1 cellular context compared by ENCODE assay signal in genomic region chr3:126711361-126711760, GRCh38.
TF ChIP-seq lines count a peak whose summit lies in the region.

No MANE protein-coding gene starts in this region.

TF ChIP-seq in IMR-90, 13 proteins besides CTCF, POLR2A, EP300 and RAD21:
- TF ChIP-seq RCOR1 (IDR thresholded peaks at IDR 0.05; ENCODE audit: insufficient replicate concordance, low read length): no peak
- no peak for TF ChIP-seq CHD1 (IDR thresholded peaks at IDR 0.05; ENCODE audit: low read depth, low read length)
- TF ChIP-seq, protein P1, sequence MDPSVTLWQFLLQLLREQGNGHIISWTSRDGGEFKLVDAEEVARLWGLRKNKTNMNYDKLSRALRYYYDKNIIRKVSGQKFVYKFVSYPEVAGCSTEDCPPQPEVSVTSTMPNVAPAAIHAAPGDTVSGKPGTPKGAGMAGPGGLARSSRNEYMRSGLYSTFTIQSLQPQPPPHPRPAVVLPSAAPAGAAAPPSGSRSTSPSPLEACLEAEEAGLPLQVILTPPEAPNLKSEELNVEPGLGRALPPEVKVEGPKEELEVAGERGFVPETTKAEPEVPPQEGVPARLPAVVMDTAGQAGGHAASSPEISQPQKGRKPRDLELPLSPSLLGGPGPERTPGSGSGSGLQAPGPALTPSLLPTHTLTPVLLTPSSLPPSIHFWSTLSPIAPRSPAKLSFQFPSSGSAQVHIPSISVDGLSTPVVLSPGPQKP (IDR thresholded peaks at IDR 0.05; ENCODE audit: borderline replicate concordance, low read depth, low read length): no peak
- TF ChIP-seq MXI1 (IDR thresholded peaks at IDR 0.05; ENCODE audit: borderline replicate concordance, low read depth, low read length): no peak
- TF ChIP-seq FOS (IDR thresholded peaks at IDR 0.05; ENCODE audit: low read depth, low read length): no peak
- no peak for TF ChIP-seq CEBPB (IDR thresholded peaks at IDR 0.05; ENCODE audit: low read depth, low read length)
- TF ChIP-seq MAZ (IDR thresholded peaks at IDR 0.05; ENCODE audit: borderline replicate concordance, low read depth, low read length): no peak
- no peak for TF ChIP-seq RFX5 (IDR thresholded peaks at IDR 0.05; ENCODE audit: low read depth, low read length)
- no peak for TF ChIP-seq BHLHE40 (IDR thresholded peaks at IDR 0.05; ENCODE audit: low read depth, low read length)
- no peak for TF ChIP-seq MAFK (IDR thresholded peaks at IDR 0.05; ENCODE audit: low read depth, low read length)
- TF ChIP-seq, protein P2, sequence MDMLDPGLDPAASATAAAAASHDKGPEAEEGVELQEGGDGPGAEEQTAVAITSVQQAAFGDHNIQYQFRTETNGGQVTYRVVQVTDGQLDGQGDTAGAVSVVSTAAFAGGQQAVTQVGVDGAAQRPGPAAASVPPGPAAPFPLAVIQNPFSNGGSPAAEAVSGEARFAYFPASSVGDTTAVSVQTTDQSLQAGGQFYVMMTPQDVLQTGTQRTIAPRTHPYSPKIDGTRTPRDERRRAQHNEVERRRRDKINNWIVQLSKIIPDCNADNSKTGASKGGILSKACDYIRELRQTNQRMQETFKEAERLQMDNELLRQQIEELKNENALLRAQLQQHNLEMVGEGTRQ (IDR thresholded peaks at IDR 0.05; ENCODE audit: low read depth, low read length): no peak
- no peak for TF ChIP-seq SMC3 (IDR thresholded peaks at IDR 0.05; ENCODE audit: low read depth, low read length)
- no peak for TF ChIP-seq NFE2L2 (IDR thresholded peaks at IDR 0.05; ENCODE audit: low read depth, low read length)
TF ChIP-seq in IMR-90: peak in this region for 0.
